ENCODE assay signal across 39 cellular contexts in genomic region chr3:188742755-188743549, GRCh38.
"Had no signal": no experiment of that assay in that cellular context is flagged by ENCODE, and none has a peak within 500 bp of the region (broad histone marks: within the 10 kb centered on the region; RNA-seq: fewer than 3 reads in every experiment).

No MANE protein-coding gene starts in this region.

- ATAC-seq: body of pancreas; stimulated activated memory B cell treated with anti-CD40 and anti-IgM and Interleukin-4, amounts not matched to agents 10 μg/mL and 1 μg/mL and 100 μg/mL, for 72 hours; stimulated activated naive CD8-positive, alpha-beta T cell treated with anti-CD3 and anti-CD28 coated beads, Interleukin-15, amount 100 ng/mL, for 72 hours had no signal

- H3K4me3 ChIP-seq: adrenal gland, body of pancreas, cardiac muscle cell, colonic mucosa, esophagus squamous epithelium, hepatocyte, ovary, sigmoid colon, smooth muscle cell, uterus had no signal

- H3K36me3 Mint-ChIP-seq: activated naive CD8-positive, alpha-beta T cell treated with anti-CD3 and anti-CD28 coated beads for 36 hours; type B pancreatic cell had no signal

- H2AFZ ChIP-seq: hepatocyte had no signal

- FAIRE-seq: endometrium, frontal cortex, TTC549 had no signal

- H3K27me3 ChIP-seq: adrenal gland, body of pancreas, cardiac muscle cell, colonic mucosa, esophagus squamous epithelium, hepatocyte, neutrophil, ovary, sigmoid colon, uterus had no signal

- H3K27me3 Mint-ChIP-seq: activated naive CD8-positive, alpha-beta T cell treated with anti-CD3 and anti-CD28 coated beads for 36 hours; memory B cell; progenitor cell of endocrine pancreas; stimulated activated memory B cell treated with anti-CD40 and anti-IgM and Interleukin-4, amounts not matched to agents 10 μg/mL and 1 μg/mL and 100 μg/mL, for 72 hours; stimulated activated naive CD8-positive, alpha-beta T cell treated with anti-CD3 and anti-CD28 coated beads, Interleukin-15, amount 100 ng/mL, for 72 hours; type B pancreatic cell had no signal

- H3K36me3 ChIP-seq: adrenal gland, cardiac muscle cell, colonic mucosa, esophagus squamous epithelium, neutrophil, ovary, sigmoid colon, uterus had no signal

- H3K4me1 Mint-ChIP-seq: activated naive CD8-positive, alpha-beta T cell treated with anti-CD3 and anti-CD28 coated beads for 36 hours; stimulated activated memory B cell treated with anti-CD40 and anti-IgM and Interleukin-4, amounts not matched to agents 10 μg/mL and 1 μg/mL and 100 μg/mL, for 72 hours; stimulated activated naive CD8-positive, alpha-beta T cell treated with anti-CD3 and anti-CD28 coated beads, Interleukin-15, amount 100 ng/mL, for 72 hours had no signal

- H3K27ac Mint-ChIP-seq: activated naive CD4-positive, alpha-beta T cell treated with anti-CD3 and anti-CD28 coated beads for 36 hours; activated naive CD8-positive, alpha-beta T cell treated with anti-CD3 and anti-CD28 coated beads for 36 hours; memory B cell; progenitor cell of endocrine pancreas; stimulated activated memory B cell treated with anti-CD40 and anti-IgM and Interleukin-4, amounts not matched to agents 10 μg/mL and 1 μg/mL and 100 μg/mL, for 72 hours; T-helper 1 cell treated with Interleukin-12 subunit alpha and Interleukin-12 subunit beta and Interleukin-4 antibody, amounts not matched to agents 30 μg/mL and 1 μg/mL, for 36 hours; type B pancreatic cell had no signal

- H3K4me3 Mint-ChIP-seq: activated naive CD4-positive, alpha-beta T cell treated with anti-CD3 and anti-CD28 coated beads for 36 hours; activated naive CD8-positive, alpha-beta T cell treated with anti-CD3 and anti-CD28 coated beads for 36 hours; memory B cell; stimulated activated memory B cell treated with anti-CD40 and anti-IgM and Interleukin-4, amounts not matched to agents 10 μg/mL and 1 μg/mL and 100 μg/mL, for 72 hours; stimulated activated naive CD8-positive, alpha-beta T cell treated with anti-CD3 and anti-CD28 coated beads, Interleukin-15, amount 100 ng/mL, for 72 hours; T-helper 1 cell treated with Interleukin-12 subunit alpha and Interleukin-12 subunit beta and Interleukin-4 antibody, amounts not matched to agents 30 μg/mL and 1 μg/mL, for 36 hours; type B pancreatic cell had no signal

- H3K9me3 Mint-ChIP-seq: activated naive CD4-positive, alpha-beta T cell treated with anti-CD3 and anti-CD28 coated beads for 36 hours; activated naive CD8-positive, alpha-beta T cell treated with anti-CD3 and anti-CD28 coated beads for 36 hours; memory B cell; nephron; stimulated activated memory B cell treated with anti-CD40 and anti-IgM and Interleukin-4, amounts not matched to agents 10 μg/mL and 1 μg/mL and 100 μg/mL, for 72 hours; stimulated activated naive CD8-positive, alpha-beta T cell treated with anti-CD3 and anti-CD28 coated beads, Interleukin-15, amount 100 ng/mL, for 72 hours; T-helper 1 cell treated with Interleukin-12 subunit alpha and Interleukin-12 subunit beta and Interleukin-4 antibody, amounts not matched to agents 30 μg/mL and 1 μg/mL, for 36 hours; type B pancreatic cell had no signal

- H3K27ac ChIP-seq: adrenal gland, body of pancreas, cardiac muscle cell, colonic mucosa, epithelial cell of prostate, esophagus squamous epithelium, hepatocyte, neutrophil, ovary, uterus, VCaP had no signal

- H3K4me2 ChIP-seq: hepatocyte, smooth muscle cell had no signal

- H3K9me3 ChIP-seq: adrenal gland, body of pancreas, colonic mucosa, esophagus squamous epithelium, neutrophil, ovary, sigmoid colon, uterus had no signal

- DNase-seq: activated CD4-positive, alpha-beta T cell treated with anti-CD3 and anti-CD28 coated beads for 4 hours; activated CD4-positive, alpha-beta T cell treated with anti-CD3 and anti-CD28 coated beads, Interleukin-2, amount 50 U/mL, for 4 hours; activated effector memory CD4-positive, alpha-beta T cell treated with Interleukin-2 at 50 U/mL for 16 hours; activated naive CD4-positive, alpha-beta T cell treated with anti-CD3 and anti-CD28 coated beads for 36 hours; activated naive CD8-positive, alpha-beta T cell treated with anti-CD3 and anti-CD28 coated beads for 36 hours; activated T-cell treated with anti-CD3 and anti-CD28 coated beads for 4 hours; adrenal gland; aorta; body of pancreas; cerebellar nuclear complex; colonic mucosa; effector CD8-positive, alpha-beta T cell; esophagus squamous epithelium; islet precursor cell; ovary; retina; sigmoid colon; stimulated activated CD4-positive, alpha-beta T cell treated with anti-CD3 and anti-CD28 coated beads, Interleukin-1b, Interleukin-23, amount 100 ng/mL, for 48 hours; stimulated activated CD4-positive, alpha-beta T cell treated with anti-CD3 and anti-CD28 coated beads, Interleukin-4, amount 100 ng/mL, for 4 hours; stimulated activated CD8-positive, alpha-beta memory T cell treated with anti-CD3 and anti-CD28 coated beads, Interleukin-4, amount 100 ng/mL, for 48 hours; stimulated activated naive CD8-positive, alpha-beta T cell treated with anti-CD3 and anti-CD28 coated beads, Interleukin-15, amount 100 ng/mL, for 72 hours; substantia nigra; T-helper 9 cell; uterus had no signal

- H3K4me1 ChIP-seq: colonic mucosa, esophagus squamous epithelium, uterus had no signal
